ENCODE assay signal across 8 cellular contexts in the genomic region with DNA sequence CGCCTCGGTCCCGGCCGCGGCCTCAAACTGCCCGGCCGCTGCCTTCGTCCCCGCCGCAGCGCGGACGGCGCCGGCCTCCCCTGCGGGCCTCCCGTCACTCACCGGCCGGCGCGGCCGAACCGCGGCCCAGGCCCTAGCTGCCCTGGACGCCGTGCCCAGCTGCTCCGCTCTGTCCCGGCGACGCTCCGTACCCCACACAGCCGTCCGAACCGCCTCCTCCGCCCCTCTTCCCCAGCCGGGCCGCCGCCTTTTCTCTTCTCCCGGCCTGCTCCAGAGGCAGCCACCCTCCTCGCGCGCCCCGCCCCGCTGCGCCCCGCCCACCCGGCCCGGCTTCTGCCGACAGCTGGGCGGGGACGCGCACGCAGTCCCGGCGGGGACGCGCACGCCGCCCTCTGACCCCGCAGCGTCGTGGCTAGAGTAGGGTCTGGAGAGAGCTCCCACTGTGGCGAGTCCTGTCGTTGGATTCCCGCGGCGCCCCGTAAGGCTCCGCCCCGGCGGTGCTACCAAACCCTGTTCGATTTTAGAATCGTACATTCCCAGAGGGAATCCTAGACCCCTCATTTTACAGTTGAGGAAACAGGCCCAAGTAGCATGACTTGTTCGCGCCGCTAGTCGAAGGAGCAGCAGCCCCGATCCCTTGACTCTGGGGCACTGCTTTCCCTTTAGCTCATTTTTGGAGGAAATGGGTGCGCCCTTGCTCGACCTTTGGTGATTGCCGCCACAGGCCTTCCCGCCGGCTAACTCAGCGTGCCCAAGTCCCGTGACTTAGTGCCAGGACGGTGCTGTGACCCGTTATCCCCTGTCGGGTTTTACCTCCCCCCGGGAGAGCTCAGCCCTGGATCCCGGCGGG. TPM values are rescaled to one million over a fixed set of nuclear protein-coding genes. Genes with fewer than 3 reads are reported as not detected.
DNase-seq lines count a peak whose midpoint lies in the region; ATAC-seq and TF ChIP-seq lines count a peak whose summit lies in the region.

A gene with protein sequence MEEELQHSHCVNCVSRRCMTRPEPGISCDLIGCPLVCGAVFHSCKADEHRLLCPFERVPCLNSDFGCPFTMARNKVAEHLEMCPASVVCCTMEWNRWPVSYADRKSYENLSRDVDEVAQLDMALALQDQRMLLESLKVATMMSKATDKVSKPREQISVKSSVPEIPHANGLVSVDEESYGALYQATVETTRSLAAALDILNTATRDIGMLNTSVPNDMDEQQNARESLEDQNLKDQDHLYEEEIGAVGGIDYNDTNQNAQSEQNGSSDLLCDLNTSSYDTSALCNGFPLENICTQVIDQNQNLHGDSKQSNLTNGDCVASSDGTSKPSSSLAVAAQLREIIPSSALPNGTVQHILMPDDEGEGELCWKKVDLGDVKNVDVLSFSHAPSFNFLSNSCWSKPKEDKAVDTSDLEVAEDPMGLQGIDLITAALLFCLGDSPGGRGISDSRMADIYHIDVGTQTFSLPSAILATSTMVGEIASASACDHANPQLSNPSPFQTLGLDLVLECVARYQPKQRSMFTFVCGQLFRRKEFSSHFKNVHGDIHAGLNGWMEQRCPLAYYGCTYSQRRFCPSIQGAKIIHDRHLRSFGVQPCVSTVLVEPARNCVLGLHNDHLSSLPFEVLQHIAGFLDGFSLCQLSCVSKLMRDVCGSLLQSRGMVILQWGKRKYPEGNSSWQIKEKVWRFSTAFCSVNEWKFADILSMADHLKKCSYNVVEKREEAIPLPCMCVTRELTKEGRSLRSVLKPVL (minus strand): TSS at position 295 of the 850 bp plus-strand sequence. CDS start 8,390 bp downstream, outside the sequence.

- no peaks in the 10 kb centered on the region for H3K36me3 ChIP-seq in A673 (ENCODE audit: insufficient read depth, low read length, poor library complexity, severe bottlenecking)
- no peaks in the 10 kb centered on the region for H3K36me3 ChIP-seq in breast epithelium

- DNase-seq in A673 (ENCODE audit: low spot score), result peak; percentile 93
- DNase-seq in NCI-H2107 treated with DMSO at 0.1 percent for 48 hours (lab: John Stamatoyannopoulos, UW; ENCODE audit: unreplicated experiment), result peak; percentile 59
- peak; percentile 81 for DNase-seq in breast epithelium (ENCODE audit: low spot score in 2 of 2)
- peak; percentile 91 for DNase-seq in iPS-NIHi7 (ENCODE audit: extremely low spot score)
- peak; percentile 83 for DNase-seq in smooth muscle cell of the brain vasculature (ENCODE audit: low read depth, low spot score)

- H3K9me3 ChIP-seq in A673 (ENCODE audit: low read depth, low read length, poor library complexity, severe bottlenecking), result no peaks in the 10 kb centered on the region
- no peaks in the 10 kb centered on the region for H3K9me3 ChIP-seq in breast epithelium

- ATAC-seq in GM18858 (IDR thresholded peaks at IDR 0.05; ENCODE audit: unreplicated experiment), result peak; percentile 53
- ATAC-seq in HG03066 (IDR thresholded peaks at IDR 0.05; ENCODE audit: low read depth, unreplicated experiment), result peak; percentile 72

- no TSS peak for BruUV-seq in A673 (replicated peaks; lab: Mats Ljungman, UMichigan)

- H3K4me1 ChIP-seq in A673 (ENCODE audit: insufficient read depth, low read length, poor library complexity, severe bottlenecking) (peaks cover 22% of the 10 kb centered on the region), breast epithelium (peaks cover 0 to 5% of the 10 kb centered on the region in 2 donors)

- H3K4me3 ChIP-seq in A673 (ENCODE audit: low read depth, low read length, poor library complexity, severe bottlenecking) (peak within 1 kb of the TSS; percentile 84), breast epithelium (peak within 1 kb of the TSS; percentile 66 to 81 (median 80))

- intact Hi-C loops in A673 (cut with micrococcal nuclease; ENCODE audit: unreplicated experiment), result loop anchor here (2.0 kb wide), 1 partner anchor 80 kb away; the partner anchor contains the start of gene EPM2A
- intact Hi-C loops in breast epithelium (cut with DNase I; ENCODE audit: low total_unique reads), result loop anchor here (5.0 kb wide), 1 partner anchor 77 kb away; the partner anchor contains the start of gene EPM2A

- POLR2A ChIA-PET in A673 (lab: Charles Lee; ENCODE audit: low non-redundant PET), result interaction anchor here (0.5 to 0.7 kb wide), 2 partner anchors 9 to 344 kb away, joined by 4 to 8 read pairs; no protein-coding TSS in a partner anchor

- CTCF ChIA-PET in A673 (lab: Charles Lee), result no interaction called here

- H3K27me3 ChIP-seq in A673 (replicated peaks; ENCODE audit: insufficient read depth, low read depth, low read length, poor library complexity) (no peaks in the 10 kb centered on the region), breast epithelium (no peaks in the 10 kb centered on the region)

- TF ChIP-seq CTCF in A673 (conservative IDR thresholded peaks at IDR 0.05; ENCODE audit: low read depth, low read length) (peak; percentile 12; the same call in 1 of the 2 replicates), VCaP (conservative IDR thresholded peaks at IDR 0.05) (no peak), breast epithelium (IDR thresholded peaks at IDR 0.05) (peak in 2 of 3 donors; percentile 40 to 49)

- no peak for TF ChIP-seq POLR2A in breast epithelium (IDR thresholded peaks at IDR 0.05)

- H3K27ac ChIP-seq in A673 (ENCODE audit: low read depth, low read length, poor library complexity, severe bottlenecking) (peak within 1 kb of the TSS; percentile 87), VCaP (peak within 1 kb of the TSS; percentile 82), breast epithelium (peak within 1 kb of the TSS; percentile 92 to 94)

RNA-seq across cellular contexts. Expression of the gene that starts here (rescaled TPM):
- total RNA-seq in A673 (2021), result 10.9 and 12.2 TPM in 2 replicates
- 10 to 100 TPM in 1 of 3 donors, 1 to 10 TPM in 2; 8.0 to 11.7 (median 8.2) TPM for total RNA-seq in breast epithelium

Comparison
In these comparisons a context has a peak if more than half of its experiments do, and no peak if none do; other contexts are left out.
1. Peak in every context shown above with its lines: DNase-seq, ATAC-seq, H3K4me3 ChIP-seq and H3K27ac ChIP-seq.